Comparison of ENCODE assay signal across 21 cellular contexts in genomic region chr1:202129453-202130274, GRCh38. TPM values are rescaled to one million over a fixed set of nuclear protein-coding genes. Genes with fewer than 3 reads are reported as not detected.
DNase-seq lines count a peak whose midpoint lies in the region; ATAC-seq, FAIRE-seq and TF ChIP-seq lines count a peak whose summit lies in the region.
"Had no signal": no experiment of that assay in that cellular context is flagged by ENCODE, and none has a peak within 500 bp of the region (broad histone marks: within the 10 kb centered on the region; RNA-seq: fewer than 3 reads in every experiment).

No MANE protein-coding gene starts in this region.

- DNase-seq in activated naive CD8-positive, alpha-beta T cell treated with anti-CD3 and anti-CD28 coated beads, Interleukin-2, amount 10 ng/mL, durations not matched to agents 7 days and 5 days: no peak
- no peak for DNase-seq in activated naive CD8-positive, alpha-beta T cell treated with anti-CD3 and anti-CD28 coated beads for 36 hours
- DNase-seq in midbrain (lab: John Stamatoyannopoulos, UW) (peak; percentile 84), tibial artery (no peak), pancreas (no peak)
- DNase-seq: ACHN; activated effector memory CD4-positive, alpha-beta T cell treated with anti-CD3 and anti-CD28 coated beads, Interleukin-2, amount 50 U/mL, for 16 hours; CD8-positive, alpha-beta T cell; GDM1; heart right ventricle; NCI-H1436 treated with DMSO at 0.1 percent for 48 hours; SHP77 had no signal

- H3K9me3 Mint-ChIP-seq in activated naive CD8-positive, alpha-beta T cell treated with anti-CD3 and anti-CD28 coated beads, Interleukin-2, amount 10 ng/mL, durations not matched to agents 7 days and 5 days: no peaks in the 10 kb centered on the region
- no peaks in the 10 kb centered on the region for H3K9me3 Mint-ChIP-seq in activated naive CD8-positive, alpha-beta T cell treated with anti-CD3 and anti-CD28 coated beads for 36 hours
- H3K9me3 Mint-ChIP-seq: CD8-positive, alpha-beta T cell; dendritic cell treated with granulocyte-macrophage colony-stimulating factor and Interleukin-4, amounts not matched to agents 40 ng/mL and 50 ng/mL, for 4 days; stimulated activated naive CD8-positive, alpha-beta T cell treated with anti-CD3 and anti-CD28 coated beads, Interleukin-15, Interleukin-2, amounts not matched to agents 100 ng/mL and 50 ng/mL, for 24 hours had no signal

- H3K27me3 ChIP-seq in ectodermal cell (ENCODE audit: control insufficient read depth, insufficient read depth, low read length, poor library complexity, severe bottlenecking) (no peaks in the 10 kb centered on the region), tibial artery (no peaks in the 10 kb centered on the region), pancreas (no peaks in the 10 kb centered on the region)
- H3K27me3 ChIP-seq: heart right ventricle had no signal

- no peak for TF ChIP-seq CTCF in tibial artery (IDR thresholded peaks at IDR 0.05)
- TF ChIP-seq CTCF in pancreas (IDR thresholded peaks at IDR 0.05): no peak

- peaks cover 12% of the 10 kb centered on the region for H3K27me3 Mint-ChIP-seq in activated naive CD8-positive, alpha-beta T cell treated with anti-CD3 and anti-CD28 coated beads, Interleukin-2, amount 10 ng/mL, durations not matched to agents 7 days and 5 days
- no peaks in the 10 kb centered on the region for H3K27me3 Mint-ChIP-seq in activated naive CD8-positive, alpha-beta T cell treated with anti-CD3 and anti-CD28 coated beads for 36 hours
- H3K27me3 Mint-ChIP-seq: progenitor cell of endocrine pancreas had no signal

- H3K4me1 ChIP-seq in ectodermal cell (ENCODE audit: control insufficient read depth, insufficient read depth, low read length) (peaks cover 11% of the 10 kb centered on the region), tibial artery (peaks cover 0 to 49% (median 40%) of the 10 kb centered on the region in 4 donors), pancreas (no peaks in the 10 kb centered on the region)

- peaks cover 7% of the 10 kb centered on the region for H3K36me3 ChIP-seq in ectodermal cell (ENCODE audit: control insufficient read depth, insufficient read depth, low read length)
- peaks cover 13 to 17% (median 13%) of the 10 kb centered on the region in 3 donors for H3K36me3 ChIP-seq in tibial artery
- H3K36me3 ChIP-seq in pancreas: no peaks in the 10 kb centered on the region

- no peak for FAIRE-seq in pancreas (lab: Jason Lieb, UNC)

- H3K27ac Mint-ChIP-seq in activated naive CD8-positive, alpha-beta T cell treated with anti-CD3 and anti-CD28 coated beads, Interleukin-2, amount 10 ng/mL, durations not matched to agents 7 days and 5 days: no peak overlapping the region
- H3K27ac Mint-ChIP-seq in activated naive CD8-positive, alpha-beta T cell treated with anti-CD3 and anti-CD28 coated beads for 36 hours: no peak overlapping the region
- H3K27ac Mint-ChIP-seq: CD8-positive, alpha-beta T cell; dendritic cell treated with granulocyte-macrophage colony-stimulating factor and Interleukin-4, amounts not matched to agents 40 ng/mL and 50 ng/mL, for 4 days; progenitor cell of endocrine pancreas; stimulated activated naive CD8-positive, alpha-beta T cell treated with anti-CD3 and anti-CD28 coated beads, Interleukin-15, Interleukin-2, amounts not matched to agents 100 ng/mL and 50 ng/mL, for 24 hours had no signal

- POLR2A ChIA-PET in activated naive CD8-positive, alpha-beta T cell treated with anti-CD3 and anti-CD28 coated beads, Interleukin-2, amount 10 ng/mL, durations not matched to agents 7 days and 5 days (lab: Charles Lee): interaction anchor here (1.1 kb wide), 1 partner anchor 30 kb away, joined by 4 read pairs; no protein-coding TSS in a partner anchor

- ATAC-seq in activated naive CD8-positive, alpha-beta T cell treated with anti-CD3 and anti-CD28 coated beads, Interleukin-2, amount 10 ng/mL, durations not matched to agents 7 days and 5 days (ENCODE audit: low read depth): peak; percentile 20
- ATAC-seq in pancreas (no peak), HG03469 (IDR thresholded peaks at IDR 0.05; ENCODE audit: unreplicated experiment) (no peak), HG03520 (IDR thresholded peaks at IDR 0.05; ENCODE audit: unreplicated experiment) (no peak)
- ATAC-seq: activated CD4-positive, CD25-positive, alpha-beta regulatory T cell treated with anti-CD3 and anti-CD28 coated beads, Interleukin-2, amount 50 U/mL, for 24 hours; CD8-positive, alpha-beta T cell; heart right ventricle had no signal

- peaks cover 6% of the 10 kb centered on the region for H3K4me1 Mint-ChIP-seq in activated naive CD8-positive, alpha-beta T cell treated with anti-CD3 and anti-CD28 coated beads, Interleukin-2, amount 10 ng/mL, durations not matched to agents 7 days and 5 days
- H3K4me1 Mint-ChIP-seq in activated naive CD8-positive, alpha-beta T cell treated with anti-CD3 and anti-CD28 coated beads for 36 hours: no peaks in the 10 kb centered on the region

- peak overlapping the region; percentile 62 for H3K27ac ChIP-seq in ectodermal cell (ENCODE audit: insufficient read depth, low read depth, low read length, poor library complexity, severe bottlenecking)
- peak overlapping the region; percentile 82 to 85 for H3K27ac ChIP-seq in tibial artery
- no peak overlapping the region for H3K27ac ChIP-seq in pancreas
- H3K27ac ChIP-seq: heart right ventricle had no signal

- intact Hi-C loops in tibial artery (cut with DNase I; ENCODE audit: low total_unique reads) (no loop called here), pancreas (cut with DNase I) (loop anchor here in 1 of 3 donors (5.0 kb wide), 1 partner anchor 232 kb away; no protein-coding TSS in a partner anchor)

- H3K4me3 ChIP-seq in ectodermal cell (ENCODE audit: insufficient read depth, low read depth, low read length) (no peak overlapping the region), tibial artery (no peak overlapping the region), pancreas (no peak overlapping the region)
- H3K4me3 ChIP-seq: heart right ventricle had no signal

- H3K36me3 Mint-ChIP-seq in activated naive CD8-positive, alpha-beta T cell treated with anti-CD3 and anti-CD28 coated beads, Interleukin-2, amount 10 ng/mL, durations not matched to agents 7 days and 5 days: peaks cover 2% of the 10 kb centered on the region
- H3K36me3 Mint-ChIP-seq in activated naive CD8-positive, alpha-beta T cell treated with anti-CD3 and anti-CD28 coated beads for 36 hours: no peaks in the 10 kb centered on the region

- H3K9me3 ChIP-seq in ectodermal cell (ENCODE audit: control insufficient read depth, low read length) (no peaks in the 10 kb centered on the region), tibial artery (no peaks in the 10 kb centered on the region), pancreas (no peaks in the 10 kb centered on the region)
- H3K9me3 ChIP-seq: heart right ventricle had no signal

- 90 to 91% methylated on average over 8 of the region's 8 CpGs for WGBS in ectodermal cell, 2 experiments
- 73 to 75% methylated on average over 8 of the region's 8 CpGs for WGBS in pancreas, 2 donors

- no peak overlapping the region for H3K4me3 Mint-ChIP-seq in activated naive CD8-positive, alpha-beta T cell treated with anti-CD3 and anti-CD28 coated beads, Interleukin-2, amount 10 ng/mL, durations not matched to agents 7 days and 5 days
- H3K4me3 Mint-ChIP-seq in activated naive CD8-positive, alpha-beta T cell treated with anti-CD3 and anti-CD28 coated beads for 36 hours: no peak overlapping the region
- H3K4me3 Mint-ChIP-seq: CD8-positive, alpha-beta T cell; dendritic cell treated with granulocyte-macrophage colony-stimulating factor and Interleukin-4, amounts not matched to agents 40 ng/mL and 50 ng/mL, for 4 days; stimulated activated naive CD8-positive, alpha-beta T cell treated with anti-CD3 and anti-CD28 coated beads, Interleukin-15, Interleukin-2, amounts not matched to agents 100 ng/mL and 50 ng/mL, for 24 hours had no signal

RNA-seq across cellular contexts. Expression of gene GPR37L1, which starts 6.9 kb away (rescaled TPM):
- total RNA-seq in activated naive CD8-positive, alpha-beta T cell treated with anti-CD3 and anti-CD28 coated beads, Interleukin-2, amount 10 ng/mL, durations not matched to agents 7 days and 5 days: not detected
- total RNA-seq in activated naive CD8-positive, alpha-beta T cell treated with anti-CD3 and anti-CD28 coated beads for 36 hours: not detected
- 0.31 TPM for polyA plus RNA-seq in ectodermal cell (2013, experiment 1 of 4)
- 0.25 TPM for polyA plus RNA-seq in ectodermal cell (2013, experiment 2 of 4)
- polyA plus RNA-seq in ectodermal cell (2013, experiment 3 of 4): 0.32 TPM
- polyA plus RNA-seq in ectodermal cell (2013, experiment 4 of 4): 0.36 TPM
- under 1 TPM in 4 of 6 donors, not detected in 2; 0.03 to 0.25 (median 0.07) TPM for total RNA-seq in pancreas
- under 1 TPM; 0.02 to 0.11 TPM for polyA plus RNA-seq in pancreas
- total RNA-seq: CD8-positive, alpha-beta T cell; myocyte; progenitor cell of endocrine pancreas; T-helper 2 cell treated with Interferon-gamma antibody and Interleukin-4, amounts not matched to agents 100 ng/mL and 5 ng/mL, for 36 hours had no signal

RNA-seq across cellular contexts. Expression of gene ARL8A, which starts 14.9 kb away (rescaled TPM):
- 10 to 100 TPM; 45.9 to 56.5 TPM for total RNA-seq in activated naive CD8-positive, alpha-beta T cell treated with anti-CD3 and anti-CD28 coated beads, Interleukin-2, amount 10 ng/mL, durations not matched to agents 7 days and 5 days
- 10 to 100 TPM; 23.4 to 27.8 TPM for total RNA-seq in activated naive CD8-positive, alpha-beta T cell treated with anti-CD3 and anti-CD28 coated beads for 36 hours
- polyA plus RNA-seq in ectodermal cell (2013, experiment 1 of 4): 32.2 TPM
- 33.4 TPM for polyA plus RNA-seq in ectodermal cell (2013, experiment 2 of 4)
- polyA plus RNA-seq in ectodermal cell (2013, experiment 3 of 4): 33.8 TPM
- polyA plus RNA-seq in ectodermal cell (2013, experiment 4 of 4): 41.1 TPM
- 10 to 100 TPM; 17.9 to 30.4 (median 24.8) TPM for total RNA-seq in pancreas
- 10 to 100 TPM; 14.8 to 20.5 TPM for polyA plus RNA-seq in pancreas

RNA-seq across cellular contexts. Expression of gene PTPN7, which starts 30.7 kb away (rescaled TPM):
- total RNA-seq in activated naive CD8-positive, alpha-beta T cell treated with anti-CD3 and anti-CD28 coated beads, Interleukin-2, amount 10 ng/mL, durations not matched to agents 7 days and 5 days: 100 to 1,000 TPM; 172 to 181 TPM
- total RNA-seq in activated naive CD8-positive, alpha-beta T cell treated with anti-CD3 and anti-CD28 coated beads for 36 hours: 100 to 1,000 TPM; 317 to 329 TPM
- polyA plus RNA-seq in ectodermal cell (2013, experiment 1 of 4): not detected
- polyA plus RNA-seq in ectodermal cell (2013, experiment 2 of 4): not detected
- not detected for polyA plus RNA-seq in ectodermal cell (2013, experiment 3 of 4)
- polyA plus RNA-seq in ectodermal cell (2013, experiment 4 of 4): 0.12 TPM
- total RNA-seq in pancreas: 1 to 10 TPM in 4 of 6 donors, under 1 TPM in 2; 0.23 to 2.9 (median 1.0) TPM
- polyA plus RNA-seq in pancreas: 1 to 10 TPM in 1 of 2 donors, under 1 TPM in 1; 0.61 to 1.2 TPM
- total RNA-seq: myocyte, progenitor cell of endocrine pancreas had no signal

Comparison
In these comparisons a context has a peak if more than half of its experiments do, and no peak if none do; other contexts are left out.
1. H3K27ac ChIP-seq: peak in ectodermal cell (single experiment) and tibial artery (2 of 2); none in pancreas (0 of 4).
2. RNA of gene PTPN7, which starts 30.7 kb away (total RNA-seq): 317 to 329 TPM in activated naive CD8-positive, alpha-beta T cell treated with anti-CD3 and anti-CD28 coated beads for 36 hours and 172 to 181 TPM in activated naive CD8-positive, alpha-beta T cell treated with anti-CD3 and anti-CD28 coated beads, Interleukin-2, amount 10 ng/mL, durations not matched to agents 7 days and 5 days; 0.23 to 2.9 TPM in pancreas; every median in the first group is over 10 times any median in the second.